31 cellular contexts compared by ENCODE assay signal in the genomic region with DNA sequence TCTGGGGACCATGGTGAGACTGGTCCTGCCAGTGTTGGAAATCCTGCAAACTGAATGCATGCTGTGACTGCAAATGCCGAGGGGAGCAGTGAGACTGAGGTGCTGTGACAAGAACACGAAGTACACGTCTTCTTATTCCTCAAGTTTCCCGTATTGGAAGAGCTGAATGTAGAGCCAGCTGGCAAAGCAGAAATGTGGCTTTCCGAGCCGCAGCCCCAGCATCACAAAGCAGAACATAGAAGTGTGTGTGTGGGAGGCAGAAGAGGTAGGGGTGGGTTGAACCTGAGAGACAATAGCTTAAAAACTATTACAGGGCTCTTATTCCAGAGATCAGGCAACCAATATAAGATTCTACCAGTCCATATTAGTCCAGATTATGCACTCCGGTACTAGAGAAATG.
"Had no signal": no experiment of that assay in that cellular context is flagged by ENCODE, and none has a peak within 500 bp of the region (broad histone marks: within the 10 kb centered on the region; RNA-seq: fewer than 3 reads in every experiment).

No MANE protein-coding gene starts in this region.

- H3K27ac ChIP-seq: adrenal gland, ascending aorta, body of pancreas, brain microvascular endothelial cell, breast epithelium, cardiac muscle cell had no signal

- ATAC-seq: activated naive CD4-positive, alpha-beta T cell treated with anti-CD3 and anti-CD28 coated beads, Interleukin-2, amount 50 U/mL, for 72 hours; activated naive CD8-positive, alpha-beta T cell treated with anti-CD3 and anti-CD28 coated beads, Interleukin-2, amount 50 U/mL, for 24 hours; activated T-cell treated with anti-CD3 and anti-CD28 coated beads, Interleukin-2, amount 50 U/mL, for 4 hours; activated T-cell treated with anti-CD3 and anti-CD28 coated beads, Interleukin-2, amount 50 U/mL, for 72 hours; activated T-helper 17 cell treated with anti-CD3 and anti-CD28 coated beads, Interleukin-2, amount 50 U/mL, for 72 hours; body of pancreas had no signal

- H3K27me3 ChIP-seq: adrenal gland, ascending aorta, body of pancreas, brain microvascular endothelial cell, breast epithelium, cardiac muscle cell had no signal

- H3K9me3 ChIP-seq: adrenal gland, body of pancreas had no signal

- DNase-seq: activated effector memory CD4-positive, alpha-beta T cell treated with anti-CD3 and anti-CD28 coated beads, Interleukin-2, amount 50 U/mL, for 16 hours; activated effector memory CD4-positive, alpha-beta T cell treated with Interleukin-2 at 50 U/mL for 16 hours; activated gamma-delta T cell; activated gamma-delta T cell treated with Interleukin-2 at 50 U/mL for 16 hours; activated naive CD4-positive, alpha-beta T cell; activated naive CD4-positive, alpha-beta T cell treated with anti-CD3 and anti-CD28 coated beads for 36 hours; activated naive CD4-positive, alpha-beta T cell treated with anti-CD3 and anti-CD28 coated beads, Interleukin-2, amount 10 ng/mL, durations not matched to agents 7 days and 5 days; activated naive CD4-positive, alpha-beta T cell treated with anti-CD3 and anti-CD28 coated beads, Interleukin-2, amount 50 U/mL, for 16 hours; activated naive CD4-positive, alpha-beta T cell treated with Interleukin-2 at 50 U/mL for 16 hours; activated naive CD8-positive, alpha-beta T cell treated with anti-CD3 and anti-CD28 coated beads for 36 hours; activated naive CD8-positive, alpha-beta T cell treated with anti-CD3 and anti-CD28 coated beads, Interleukin-2, amount 10 ng/mL, durations not matched to agents 7 days and 5 days; activated naive CD8-positive, alpha-beta T cell treated with anti-CD3 and anti-CD28 coated beads, Interleukin-2, amount 50 U/mL, for 24 hours; activated T-cell treated with anti-CD3 and anti-CD28 coated beads, Interleukin-2, amount 50 U/mL, for 1 hour; activated T-cell treated with anti-CD3 and anti-CD28 coated beads, Interleukin-2, amount 50 U/mL, for 24 hours; activated T-cell treated with anti-CD3 and anti-CD28 coated beads, Interleukin-2, amount 50 U/mL, for 4 hours; activated T-cell treated with anti-CD3 and anti-CD28 coated beads, Interleukin-2, amount 50 U/mL, for 48 hours; activated T-cell treated with anti-CD3 and anti-CD28 coated beads, Interleukin-2, amount 50 U/mL, for 72 hours; adrenal gland; amniotic stem cell; amygdala; anterior cingulate cortex; aorta; body of pancreas; brain microvascular endothelial cell; central memory CD4-positive, alpha-beta T cell; cerebellar nuclear complex had no signal

- H3K36me3 ChIP-seq: adrenal gland, ascending aorta, brain microvascular endothelial cell, breast epithelium, cardiac muscle cell had no signal

- H3K4me1 ChIP-seq: adrenal gland, ascending aorta, body of pancreas, breast epithelium had no signal

- H3K4me3 ChIP-seq: adrenal gland, ascending aorta, body of pancreas, breast epithelium, cardiac muscle cell had no signal
